ENCODE assay signal across 20 cellular contexts in genomic region chr1:54013393-54014008, GRCh38. TPM values are rescaled to one million over a fixed set of nuclear protein-coding genes. Genes with fewer than 3 reads are reported as not detected.
"Had no signal": no experiment of that assay in that cellular context is flagged by ENCODE, and none has a peak within 500 bp of the region (broad histone marks: within the 10 kb centered on the region; RNA-seq: fewer than 3 reads in every experiment).

No MANE protein-coding gene starts in this region.

- H3K4me1 Mint-ChIP-seq: activated CD4-positive, alpha-beta T cell treated with anti-CD3 and anti-CD28 coated beads, Interleukin-2, amount 10 ng/mL, durations not matched to agents 24 days and 14 days; T-cell had no signal

- H3K9me3 Mint-ChIP-seq: activated CD4-positive, alpha-beta T cell treated with anti-CD3 and anti-CD28 coated beads, Interleukin-2, amount 10 ng/mL, durations not matched to agents 24 days and 14 days; activated naive CD4-positive, alpha-beta T cell treated with anti-CD3 and anti-CD28 coated beads, Interleukin-2, amount 50 U/mL, for 72 hours; mesothelial cell of epicardium; natural killer cell treated with Interleukin-12 subunit alpha and Interleukin-12 subunit beta and Interleukin-15 and Interleukin-18, amount 100 ng/mL, for 72 hours; T-cell had no signal

- H3K4me1 ChIP-seq: gastroesophageal sphincter, heart right ventricle had no signal

- H3K4me3 Mint-ChIP-seq: activated CD4-positive, alpha-beta T cell treated with anti-CD3 and anti-CD28 coated beads, Interleukin-2, amount 10 ng/mL, durations not matched to agents 24 days and 14 days; mesothelial cell of epicardium; natural killer cell treated with Interleukin-12 subunit alpha and Interleukin-12 subunit beta and Interleukin-15 and Interleukin-18, amount 100 ng/mL, for 72 hours; T-cell had no signal

- H3K27ac Mint-ChIP-seq: activated CD4-positive, alpha-beta T cell treated with anti-CD3 and anti-CD28 coated beads, Interleukin-2, amount 10 ng/mL, durations not matched to agents 24 days and 14 days; activated naive CD4-positive, alpha-beta T cell treated with anti-CD3 and anti-CD28 coated beads, Interleukin-2, amount 50 U/mL, for 72 hours; mesothelial cell of epicardium; T-cell had no signal

- H3K36me3 Mint-ChIP-seq: activated naive CD4-positive, alpha-beta T cell treated with anti-CD3 and anti-CD28 coated beads, Interleukin-2, amount 50 U/mL, for 72 hours; mesothelial cell of epicardium; natural killer cell treated with Interleukin-12 subunit alpha and Interleukin-12 subunit beta and Interleukin-15 and Interleukin-18, amount 100 ng/mL, for 72 hours; T-cell had no signal

- H3K36me3 ChIP-seq: gastroesophageal sphincter, heart right ventricle had no signal

- H3K9me3 ChIP-seq: gastroesophageal sphincter, heart right ventricle had no signal

- DNase-seq: activated CD4-positive, alpha-beta T cell treated with anti-CD3 and anti-CD28 coated beads, Interleukin-2, amount 10 ng/mL, durations not matched to agents 24 days and 14 days; activated gamma-delta T cell; effector CD4-positive, alpha-beta T cell; heart right ventricle; left cardiac atrium; nucleus accumbens; stimulated activated CD4-positive, alpha-beta T cell treated with anti-CD3 and anti-CD28 coated beads, Interleukin-12 subunit alpha, Interleukin-12 subunit beta, amount 100 ng/mL, for 4 hours; stimulated activated CD4-positive, alpha-beta T cell treated with anti-CD3 and anti-CD28 coated beads, Interleukin-1b, Interleukin-23, amount 100 ng/mL, for 48 hours; stimulated activated CD8-positive, alpha-beta memory T cell treated with anti-CD3 and anti-CD28 coated beads, Interleukin-4, amount 100 ng/mL, for 48 hours; stimulated activated naive CD4-positive, alpha-beta T cell; T-cell; T-helper 9 cell had no signal

- H3K4me3 ChIP-seq: gastroesophageal sphincter, heart right ventricle, lung had no signal

- H3K27ac ChIP-seq: gastroesophageal sphincter, heart right ventricle had no signal

RNA-seq across cellular contexts. Expression of gene LDLRAD1, which starts 4.5 kb away (rescaled TPM):
- total RNA-seq: activated CD4-positive, alpha-beta T cell treated with anti-CD3 and anti-CD28 coated beads, Interleukin-2, amount 10 ng/mL, durations not matched to agents 24 days and 14 days; activated CD8-positive, alpha-beta memory T cell treated with anti-CD3 and anti-CD28 coated beads for 36 hours; activated naive CD4-positive, alpha-beta T cell treated with anti-CD3 and anti-CD28 coated beads, Interleukin-2, amount 50 U/mL, for 72 hours; cerebellum; gastroesophageal sphincter; heart right ventricle; left cardiac atrium; mesothelial cell of epicardium; natural killer cell treated with Interleukin-12 subunit alpha and Interleukin-12 subunit beta and Interleukin-15 and Interleukin-18, amount 100 ng/mL, for 72 hours; T-cell; urinary bladder had no signal
- polyA plus RNA-seq: heart right ventricle, urinary bladder had no signal
